ENCODE assay signal across 1 cellular context in genomic region chr10:62225362-62225761, GRCh38.
TF ChIP-seq lines count a peak whose summit lies in the region.

No MANE protein-coding gene starts in this region.

TF ChIP-seq in IMR-90, 13 proteins besides CTCF, POLR2A, EP300 and RAD21:
- TF ChIP-seq MAZ (IDR thresholded peaks at IDR 0.05; ENCODE audit: borderline replicate concordance, low read depth, low read length) (no peak), MAFK (IDR thresholded peaks at IDR 0.05; ENCODE audit: low read depth, low read length) (no peak), CEBPB (IDR thresholded peaks at IDR 0.05; ENCODE audit: low read depth, low read length) (no peak), SMC3 (IDR thresholded peaks at IDR 0.05; ENCODE audit: low read depth, low read length) (no peak), MXI1 (IDR thresholded peaks at IDR 0.05; ENCODE audit: borderline replicate concordance, low read depth, low read length) (no peak), BHLHE40 (IDR thresholded peaks at IDR 0.05; ENCODE audit: low read depth, low read length) (no peak), NFE2L2 (IDR thresholded peaks at IDR 0.05; ENCODE audit: low read depth, low read length) (no peak)
- TF ChIP-seq, protein P1, sequence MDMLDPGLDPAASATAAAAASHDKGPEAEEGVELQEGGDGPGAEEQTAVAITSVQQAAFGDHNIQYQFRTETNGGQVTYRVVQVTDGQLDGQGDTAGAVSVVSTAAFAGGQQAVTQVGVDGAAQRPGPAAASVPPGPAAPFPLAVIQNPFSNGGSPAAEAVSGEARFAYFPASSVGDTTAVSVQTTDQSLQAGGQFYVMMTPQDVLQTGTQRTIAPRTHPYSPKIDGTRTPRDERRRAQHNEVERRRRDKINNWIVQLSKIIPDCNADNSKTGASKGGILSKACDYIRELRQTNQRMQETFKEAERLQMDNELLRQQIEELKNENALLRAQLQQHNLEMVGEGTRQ (IDR thresholded peaks at IDR 0.05; ENCODE audit: low read depth, low read length): no peak
